In genomic region chr18:64027931-64028695, GRCh38 we compare ENCODE assay signal across 13 cellular contexts. TPM values are rescaled to one million over a fixed set of nuclear protein-coding genes. Genes with fewer than 3 reads are reported as not detected.
DNase-seq lines count a peak whose midpoint lies in the region; ATAC-seq and TF ChIP-seq lines count a peak whose summit lies in the region.
"Had no signal": no experiment of that assay in that cellular context is flagged by ENCODE, and none has a peak within 500 bp of the region (broad histone marks: within the 10 kb centered on the region; RNA-seq: fewer than 3 reads in every experiment).

No MANE protein-coding gene starts in this region.

- CTCF ChIA-PET in Calu3 (lab: Charles Lee): no interaction called here

- no peak overlapping the region for H2AFZ ChIP-seq in smooth muscle cell (ENCODE audit: low read depth)

- TF ChIP-seq CTCF in left ventricle myocardium inferior (IDR thresholded peaks at IDR 0.05; ENCODE audit: borderline replicate concordance) (no peak), smooth muscle cell (IDR thresholded peaks at IDR 0.05; ENCODE audit: borderline replicate concordance, insufficient read depth, poor library complexity, severe bottlenecking) (no peak), ovary (IDR thresholded peaks at IDR 0.05) (no peak), Calu3 (IDR thresholded peaks at IDR 0.05; ENCODE audit: unreplicated experiment) (no peak)

- intact Hi-C loops in left ventricle myocardium inferior (cut with micrococcal nuclease) (no loop called here), ovary (cut with DNase I) (no loop called here), Calu3 (cut with micrococcal nuclease; ENCODE audit: unreplicated experiment) (no loop called here)

- TF ChIP-seq POLR2A in ovary (IDR thresholded peaks at IDR 0.05): no peak

- no peaks in the 10 kb centered on the region for H3K36me3 Mint-ChIP-seq in Calu3 (ENCODE audit: insufficient read depth, unreplicated experiment)

- no peaks in the 10 kb centered on the region for H3K9me3 Mint-ChIP-seq in Calu3 (ENCODE audit: low read depth, unreplicated experiment)
- H3K9me3 Mint-ChIP-seq: activated CD4-positive, alpha-beta memory T cell treated with anti-CD3 and anti-CD28 coated beads, Interleukin-2, amount 10 ng/mL, durations not matched to agents 7 days and 5 days had no signal

- H3F3A ChIP-seq in smooth muscle cell (ENCODE audit: low read depth): no peaks in the 10 kb centered on the region

- H3K4me1 Mint-ChIP-seq in Calu3 (ENCODE audit: low read depth, unreplicated experiment): no peaks in the 10 kb centered on the region
- H3K4me1 Mint-ChIP-seq: activated CD4-positive, alpha-beta memory T cell treated with anti-CD3 and anti-CD28 coated beads, Interleukin-2, amount 10 ng/mL, durations not matched to agents 7 days and 5 days had no signal

- no peaks in the 10 kb centered on the region for H3K79me2 ChIP-seq in smooth muscle cell (ENCODE audit: low read depth)

- no peaks in the 10 kb centered on the region for H3K9me3 ChIP-seq in left ventricle myocardium inferior (replicated peaks)
- no peaks in the 10 kb centered on the region for H3K9me3 ChIP-seq in smooth muscle cell (replicated peaks; ENCODE audit: low read depth)
- no peaks in the 10 kb centered on the region for H3K9me3 ChIP-seq in ovary

- H3K36me3 ChIP-seq in left ventricle myocardium inferior: no peaks in the 10 kb centered on the region
- no peaks in the 10 kb centered on the region for H3K36me3 ChIP-seq in smooth muscle cell (ENCODE audit: low read depth)
- H3K36me3 ChIP-seq in ovary: no peaks in the 10 kb centered on the region

- no peaks in the 10 kb centered on the region for H3K27me3 Mint-ChIP-seq in Calu3 (ENCODE audit: unreplicated experiment)
- H3K27me3 Mint-ChIP-seq: activated CD4-positive, alpha-beta memory T cell treated with anti-CD3 and anti-CD28 coated beads, Interleukin-2, amount 10 ng/mL, durations not matched to agents 7 days and 5 days had no signal

- H3K4me2 ChIP-seq in smooth muscle cell: no peak overlapping the region

- H4K20me1 ChIP-seq in smooth muscle cell (ENCODE audit: low read depth): no peaks in the 10 kb centered on the region

- H3K9ac ChIP-seq in smooth muscle cell (ENCODE audit: low read depth): no peak overlapping the region

- H3K27me3 ChIP-seq in left ventricle myocardium inferior (ENCODE audit: low read depth) (no peaks in the 10 kb centered on the region), smooth muscle cell (ENCODE audit: low read depth) (no peaks in the 10 kb centered on the region), ovary (no peaks in the 10 kb centered on the region)

- no peak for TF ChIP-seq EP300 in ovary (IDR thresholded peaks at IDR 0.05)

- no peak overlapping the region for H3K4me3 Mint-ChIP-seq in Calu3 (ENCODE audit: low read depth, unreplicated experiment)
- H3K4me3 Mint-ChIP-seq: activated CD4-positive, alpha-beta memory T cell treated with anti-CD3 and anti-CD28 coated beads, Interleukin-2, amount 10 ng/mL, durations not matched to agents 7 days and 5 days had no signal

- BruUV-seq in Calu3 (replicated peaks; lab: Mats Ljungman, UMichigan): no TSS peak

- DNase-seq in left ventricle myocardium inferior (no peak), GOT3 (lab: John Stamatoyannopoulos, UW) (no peak), smooth muscle cell (lab: John Stamatoyannopoulos, UW; ENCODE audit: unreplicated experiment) (no peak), ovary (no peak), Calu3 (no peak)
- DNase-seq: activated CD4-positive, alpha-beta memory T cell treated with anti-CD3 and anti-CD28 coated beads, Interleukin-2, amount 10 ng/mL, durations not matched to agents 7 days and 5 days; KG1; NCI-H1930; stimulated activated CD4-positive, alpha-beta T cell treated with anti-CD3 and anti-CD28 coated beads, Interleukin-4, amount 100 ng/mL, for 1 hour had no signal

- ATAC-seq in GM18858 (IDR thresholded peaks at IDR 0.05; ENCODE audit: unreplicated experiment): peak; percentile 91
- ATAC-seq in GM21390 (IDR thresholded peaks at IDR 0.05; ENCODE audit: unreplicated experiment): peak; percentile 83
- ATAC-seq in HG02973 (IDR thresholded peaks at IDR 0.05; ENCODE audit: unreplicated experiment): peak; percentile 66

- WGBS in smooth muscle cell (ENCODE audit: low lambda C conversion rate): 94% methylated on average over 4 of the region's 4 CpGs
- 78 to 84% (median 82%) methylated on average over 4 of the region's 4 CpGs for WGBS in ovary, 3 donors

- H3K4me3 ChIP-seq in left ventricle myocardium inferior (no peak overlapping the region), smooth muscle cell (no peak overlapping the region), ovary (no peak overlapping the region)

- H3K27ac Mint-ChIP-seq in Calu3 (ENCODE audit: unreplicated experiment): no peak overlapping the region
- H3K27ac Mint-ChIP-seq: activated CD4-positive, alpha-beta memory T cell treated with anti-CD3 and anti-CD28 coated beads, Interleukin-2, amount 10 ng/mL, durations not matched to agents 7 days and 5 days; progenitor cell of endocrine pancreas had no signal

- H3K4me1 ChIP-seq in left ventricle myocardium inferior (peaks cover 11% of the 10 kb centered on the region), smooth muscle cell (ENCODE audit: low read depth) (no peaks in the 10 kb centered on the region), ovary (ENCODE audit: insufficient read depth) (no peaks in the 10 kb centered on the region)

- H3K27ac ChIP-seq in left ventricle myocardium inferior (replicated peaks) (peak overlapping the region; percentile 44), smooth muscle cell (ENCODE audit: low read depth) (no peak overlapping the region), ovary (no peak overlapping the region)

RNA-seq across cellular contexts. Expression of gene SERPINB8, which starts 58.2 kb away (rescaled TPM):
- 2.3 TPM for total RNA-seq in left ventricle myocardium inferior
- 13.9 and 20.5 TPM in 2 replicates for total RNA-seq in smooth muscle cell
- 12.0 and 15.9 TPM in 2 replicates for polyA plus RNA-seq in smooth muscle cell
- total RNA-seq in ovary: 10 to 100 TPM in 1 of 7 donors, 1 to 10 TPM in 6; 4.9 to 10.7 (median 6.9) TPM
- 10 to 100 TPM in 1 of 2 donors, 1 to 10 TPM in 1; 4.4 to 10.5 TPM for polyA plus RNA-seq in ovary
- 30.9 and 38.6 TPM in 2 replicates for total RNA-seq in Calu3 (2022)
